ENCODE assay signal across 9 cellular contexts in genomic region chr1:61042679-61043009, GRCh38. TPM values are rescaled to one million over a fixed set of nuclear protein-coding genes. Genes with fewer than 3 reads are reported as not detected.
DNase-seq lines count a peak whose midpoint lies in the region; ATAC-seq and TF ChIP-seq lines count a peak whose summit lies in the region.
"Had no signal": no experiment of that assay in that cellular context is flagged by ENCODE, and none has a peak within 500 bp of the region (broad histone marks: within the 10 kb centered on the region; RNA-seq: fewer than 3 reads in every experiment).

No MANE protein-coding gene starts in this region.

- H3K27ac Mint-ChIP-seq in activated naive CD4-positive, alpha-beta T cell treated with anti-CD3 and anti-CD28 coated beads, Interleukin-2, amount 50 U/mL, for 72 hours: no peak overlapping the region

- H3K9me2 ChIP-seq in SU-DHL-6 (replicated peaks; ENCODE audit: insufficient read depth, low read length): no peaks in the 10 kb centered on the region
- H3K9me2 ChIP-seq: SK-N-SH had no signal

- peak overlapping the region; percentile 48 for H2AFZ ChIP-seq in SU-DHL-6 (ENCODE audit: low read depth, low read length, severe bottlenecking)

- DNase-seq in fibroblast of villous mesenchyme (ENCODE audit: low read depth) (no peak), SHP77 (lab: John Stamatoyannopoulos, UW) (no peak), pons (ENCODE audit: low spot score) (no peak)
- no peak for DNase-seq in activated naive CD4-positive, alpha-beta T cell treated with anti-CD3 and anti-CD28 coated beads, Interleukin-2, amount 50 U/mL, for 72 hours (ENCODE audit: low spot score in 2 of 2)

- no peaks in the 10 kb centered on the region for H3F3A ChIP-seq in SU-DHL-6 (ENCODE audit: insufficient read depth)

- peak; percentile 21 for ATAC-seq in GM18909 (IDR thresholded peaks at IDR 0.05; ENCODE audit: poor library complexity, unreplicated experiment)
- ATAC-seq in GM21737 (IDR thresholded peaks at IDR 0.05; ENCODE audit: unreplicated experiment): no peak
- no peak for ATAC-seq in activated naive CD4-positive, alpha-beta T cell treated with anti-CD3 and anti-CD28 coated beads, Interleukin-2, amount 50 U/mL, for 72 hours

- H3K4me1 ChIP-seq in rectal smooth muscle tissue (ENCODE audit: control insufficient read depth, insufficient read depth, low read length): peaks cover 3% of the 10 kb centered on the region

- H3K9ac ChIP-seq in SU-DHL-6 (ENCODE audit: low read length): no peak overlapping the region
- H3K9ac ChIP-seq in rectal smooth muscle tissue (ENCODE audit: low read length): peak overlapping the region; percentile 34
- H3K9ac ChIP-seq: SK-N-SH had no signal

- TF ChIP-seq CTCF in SU-DHL-6 (IDR thresholded peaks at IDR 0.05; ENCODE audit: insufficient read depth, low read length, poor library complexity, severe bottlenecking): no peak
- TF ChIP-seq CTCF in fibroblast of villous mesenchyme (IDR thresholded peaks at IDR 0.05; ENCODE audit: insufficient read depth, low read depth, low read length): no peak

- no peaks in the 10 kb centered on the region for H3K79me2 ChIP-seq in SU-DHL-6 (ENCODE audit: insufficient read depth, low read length)

- H3K36me3 ChIP-seq in SU-DHL-6 (ENCODE audit: low read length): no peaks in the 10 kb centered on the region
- no peaks in the 10 kb centered on the region for H3K36me3 ChIP-seq in rectal smooth muscle tissue (ENCODE audit: control insufficient read depth, insufficient read depth, low read length)

- no peak overlapping the region for H3K27ac ChIP-seq in SU-DHL-6 (ENCODE audit: low read depth, low read length)
- H3K27ac ChIP-seq in rectal smooth muscle tissue (ENCODE audit: low read depth, low read length): no peak overlapping the region

- no peak overlapping the region for H3K4me3 ChIP-seq in SU-DHL-6 (ENCODE audit: insufficient read depth, low read length, poor library complexity, severe bottlenecking)
- peak overlapping the region; percentile 53 for H3K4me3 ChIP-seq in fibroblast of villous mesenchyme (ENCODE audit: low read depth, low read length)
- peak overlapping the region; percentile 74 for H3K4me3 ChIP-seq in rectal smooth muscle tissue (ENCODE audit: low read length)

- H3K9me3 ChIP-seq in SU-DHL-6 (ENCODE audit: insufficient read depth, low read length): no peaks in the 10 kb centered on the region

- no peaks in the 10 kb centered on the region for H4K20me1 ChIP-seq in SU-DHL-6 (ENCODE audit: low read depth, low read length)

- no peaks in the 10 kb centered on the region for H3K9me3 Mint-ChIP-seq in activated naive CD4-positive, alpha-beta T cell treated with anti-CD3 and anti-CD28 coated beads, Interleukin-2, amount 50 U/mL, for 72 hours

- H3K27me3 ChIP-seq in SU-DHL-6 (ENCODE audit: low read length): no peaks in the 10 kb centered on the region
- no peaks in the 10 kb centered on the region for H3K27me3 ChIP-seq in rectal smooth muscle tissue (ENCODE audit: control insufficient read depth, insufficient read depth, low read length)

- peaks cover 0 to 6% of the 10 kb centered on the region in 2 donors for H3K36me3 Mint-ChIP-seq in activated naive CD4-positive, alpha-beta T cell treated with anti-CD3 and anti-CD28 coated beads, Interleukin-2, amount 50 U/mL, for 72 hours

- H3K4me2 ChIP-seq in SU-DHL-6 (ENCODE audit: low read depth, low read length, poor library complexity, severe bottlenecking): no peak overlapping the region
- H3K4me2 ChIP-seq: SK-N-SH had no signal

RNA-seq across cellular contexts. Expression of gene NFIA, which starts 39.7 kb away (rescaled TPM):
- 4.8 and 10.4 TPM in 2 replicates for total RNA-seq in fibroblast of villous mesenchyme
- total RNA-seq in activated naive CD4-positive, alpha-beta T cell treated with anti-CD3 and anti-CD28 coated beads, Interleukin-2, amount 50 U/mL, for 72 hours: 1 to 10 TPM in 1 of 2 donors, under 1 TPM in 1; 0.88 to 3.1 TPM
